ENCODE assay signal across 25 cellular contexts in the genomic region with DNA sequence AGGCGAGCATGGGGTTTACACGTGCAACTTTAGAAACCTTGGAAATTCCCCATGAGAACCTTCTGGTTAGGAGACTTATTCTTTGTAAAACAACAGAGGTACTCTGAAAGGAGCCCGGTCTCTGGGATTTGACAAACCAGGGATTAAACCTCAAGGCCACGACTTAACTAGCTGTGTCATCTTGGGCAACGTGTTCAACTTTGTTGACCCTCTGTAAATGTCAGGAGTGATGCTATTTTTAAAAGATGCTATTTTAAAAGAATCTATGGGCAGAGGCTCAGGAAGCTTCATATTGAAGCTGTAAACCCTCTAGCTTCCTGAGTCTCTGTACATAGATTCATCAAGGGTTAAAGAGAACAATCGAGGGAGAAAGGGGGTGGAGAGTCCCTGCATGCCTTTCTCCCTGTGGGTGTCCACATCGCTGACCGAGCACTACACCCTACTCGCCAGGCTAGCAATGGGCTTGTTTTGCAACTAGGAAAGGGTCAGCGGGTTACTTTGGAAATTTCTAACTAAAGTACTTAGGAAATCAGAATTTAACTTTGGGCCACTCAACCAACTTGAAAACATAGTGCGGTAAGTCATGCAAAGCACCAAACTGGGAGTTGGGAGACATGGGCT. TPM values are rescaled to one million over a fixed set of nuclear protein-coding genes. Genes with fewer than 3 reads are reported as not detected.
"Had no signal": no experiment of that assay in that cellular context is flagged by ENCODE, and none has a peak within 500 bp of the region (broad histone marks: within the 10 kb centered on the region; RNA-seq: fewer than 3 reads in every experiment).

No MANE protein-coding gene starts in this region.

- H3K27ac Mint-ChIP-seq: activated B cell treated with CpG ODN at 0.5 μM for 24 hours; activated CD8-positive, alpha-beta T cell treated with anti-CD3 and anti-CD28 coated beads for 36 hours; activated T-helper 17 cell treated with anti-CD3 and anti-CD28 coated beads, Interleukin-2, amount 50 U/mL, for 72 hours; naive thymus-derived CD4-positive, alpha-beta T cell had no signal

- ATAC-seq: activated CD8-positive, alpha-beta T cell treated with anti-CD3 and anti-CD28 coated beads for 36 hours; activated T-helper 17 cell treated with anti-CD3 and anti-CD28 coated beads, Interleukin-2, amount 50 U/mL, for 72 hours; naive thymus-derived CD4-positive, alpha-beta T cell; stimulated activated naive CD8-positive, alpha-beta T cell treated with anti-CD3 and anti-CD28 coated beads, Interleukin-15, Interleukin-2, amounts not matched to agents 100 U/mL and 50 U/mL, for 24 hours had no signal

- H3K4me1 Mint-ChIP-seq: activated B cell treated with CpG ODN at 0.5 μM for 24 hours; activated T-helper 17 cell treated with anti-CD3 and anti-CD28 coated beads, Interleukin-2, amount 50 U/mL, for 72 hours; naive thymus-derived CD4-positive, alpha-beta T cell had no signal

- H3K9me3 ChIP-seq: colonic mucosa, tibial artery, uterus had no signal

- H3K9me3 Mint-ChIP-seq: activated B cell treated with CpG ODN at 0.5 μM for 24 hours; activated CD8-positive, alpha-beta T cell treated with anti-CD3 and anti-CD28 coated beads for 36 hours; activated T-helper 17 cell treated with anti-CD3 and anti-CD28 coated beads, Interleukin-2, amount 50 U/mL, for 72 hours; naive thymus-derived CD4-positive, alpha-beta T cell had no signal

- H3K36me3 Mint-ChIP-seq: naive thymus-derived CD4-positive, alpha-beta T cell had no signal

- H3K36me3 ChIP-seq: brain microvascular endothelial cell, colonic mucosa, tibial artery, uterus had no signal

- DNase-seq: activated B cell treated with CpG ODN at 0.5 μM for 24 hours; activated CD4-positive, alpha-beta T cell treated with anti-CD3 and anti-CD28 coated beads for 48 hours; activated CD8-positive, alpha-beta T cell treated with anti-CD3 and anti-CD28 coated beads for 36 hours; activated naive CD4-positive, alpha-beta T cell; activated T-cell treated with anti-CD3 and anti-CD28 coated beads, Interleukin-2, amount 50 U/mL, for 1 hour; anterior cingulate cortex; central memory CD4-positive, alpha-beta T cell; colonic mucosa; erythroblast; foreskin melanocyte; hypothalamus; kidney glomerular epithelial cell; mesendoderm; naive thymus-derived CD4-positive, alpha-beta T cell; stimulated activated naive CD8-positive, alpha-beta T cell treated with anti-CD3 and anti-CD28 coated beads, Interleukin-15, Interleukin-2, amounts not matched to agents 100 U/mL and 50 U/mL, for 24 hours; substantia nigra; SW 1271; T-helper 2 cell; tibial artery; uterus had no signal

- H3K4me1 ChIP-seq: colonic mucosa, uterus had no signal

- H3K4me3 ChIP-seq: colonic mucosa, tibial artery, uterus had no signal

- H3K27ac ChIP-seq: brain microvascular endothelial cell, colonic mucosa, parathyroid adenoma, tibial artery, uterus had no signal

- H3K4me3 Mint-ChIP-seq: activated B cell treated with CpG ODN at 0.5 μM for 24 hours; activated CD8-positive, alpha-beta T cell treated with anti-CD3 and anti-CD28 coated beads for 36 hours; activated T-helper 17 cell treated with anti-CD3 and anti-CD28 coated beads, Interleukin-2, amount 50 U/mL, for 72 hours; naive thymus-derived CD4-positive, alpha-beta T cell had no signal

- H3K27me3 ChIP-seq: colonic mucosa, uterus had no signal

RNA-seq across cellular contexts. Expression of a gene that starts 2.1 kb away (rescaled TPM):
- total RNA-seq: activated B cell treated with CpG ODN at 0.5 μM for 24 hours; activated CD8-positive, alpha-beta T cell treated with anti-CD3 and anti-CD28 coated beads for 36 hours; activated T-helper 17 cell treated with anti-CD3 and anti-CD28 coated beads, Interleukin-2, amount 50 U/mL, for 72 hours; colonic mucosa; liver; naive thymus-derived CD4-positive, alpha-beta T cell; uterus had no signal

RNA-seq across cellular contexts. Expression of a gene that starts 41.7 kb away (rescaled TPM):
- total RNA-seq: activated B cell treated with CpG ODN at 0.5 μM for 24 hours; activated CD8-positive, alpha-beta T cell treated with anti-CD3 and anti-CD28 coated beads for 36 hours; activated T-helper 17 cell treated with anti-CD3 and anti-CD28 coated beads, Interleukin-2, amount 50 U/mL, for 72 hours; colonic mucosa; liver; mucosa of gallbladder; naive thymus-derived CD4-positive, alpha-beta T cell; uterus had no signal
